In the genomic region with DNA sequence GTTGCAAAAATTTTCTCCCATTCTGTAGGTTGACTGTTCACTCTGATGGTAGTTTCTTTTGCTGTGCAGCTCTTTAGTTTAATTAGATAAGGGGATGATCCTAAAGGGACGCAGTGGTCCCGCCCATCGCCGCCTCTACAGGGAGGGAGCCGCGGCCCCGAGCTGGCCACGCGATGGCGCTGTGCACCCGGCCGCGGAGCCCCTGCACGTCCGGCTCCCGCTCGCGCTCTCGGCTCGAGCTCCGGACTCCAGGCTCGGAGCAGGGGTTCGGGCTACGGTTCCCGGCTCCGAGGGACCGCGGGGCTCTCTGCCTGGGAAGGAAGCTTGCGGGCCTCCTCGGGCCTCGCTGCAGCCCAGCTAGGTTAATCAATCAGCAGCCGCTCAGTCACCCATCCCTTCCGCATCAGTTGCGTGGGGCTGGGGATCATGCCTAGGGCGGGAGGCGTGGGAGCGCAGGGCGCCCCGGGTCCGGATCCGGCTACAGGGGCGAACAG, we compare ENCODE assay signal across 9 cellular contexts.
DNase-seq lines count a peak whose midpoint lies in the region; ATAC-seq lines count a peak whose summit lies in the region.
"Had no signal": no experiment of that assay in that cellular context is flagged by ENCODE, and none has a peak within 500 bp of the region (broad histone marks: within the 10 kb centered on the region; RNA-seq: fewer than 3 reads in every experiment).

No MANE protein-coding gene starts in this region.

- ATAC-seq in Right ventricle myocardium inferior = peak; percentile 96
- peak; percentile 98 for ATAC-seq in HG03432 (IDR thresholded peaks at IDR 0.05; ENCODE audit: unreplicated experiment)

- peak; percentile 88 for DNase-seq in Right ventricle myocardium inferior (ENCODE audit: missing footprints)
- DNase-seq in cardiac septum (ENCODE audit: low spot score) = no peak
- DNase-seq in activated CD4-positive, CD25-positive, alpha-beta regulatory T cell treated with anti-CD3 and anti-CD28 coated beads, Interleukin-2, amount 50 U/mL, for 16 hours (ENCODE audit: low read depth, low spot score) = peak; percentile 27
- DNase-seq in central memory CD4-positive, alpha-beta T cell = peak; percentile 31
- DNase-seq in kidney tubule cell (ENCODE audit: low spot score) = peak; percentile 71
- peak; percentile 65 for DNase-seq in stimulated activated CD4-positive, alpha-beta T cell treated with anti-CD3 and anti-CD28 coated beads, Interleukin-1b, Interleukin-23, amount 100 ng/mL, for 48 hours
- DNase-seq in NCI-H526 treated with DMSO at 0.1 percent for 48 hours (lab: John Stamatoyannopoulos, UW) = no peak
- DNase-seq: DND-41 had no signal

- intact Hi-C loops in Right ventricle myocardium inferior (cut with DNase I) (loop anchor here (1.0 kb wide), 1 partner anchor 785 kb away; no protein-coding TSS in a partner anchor), cardiac septum (cut with DNase I) (loop anchor here (5.0 kb wide), 1 partner anchor 658 kb away; no protein-coding TSS in a partner anchor)

Comparison
In these comparisons a context has a peak if more than half of its experiments do, and no peak if none do; other contexts are left out.
1. DNase-seq: peak in Right ventricle myocardium inferior (single experiment), activated CD4-positive, CD25-positive, alpha-beta regulatory T cell treated with anti-CD3 and anti-CD28 coated beads, Interleukin-2, amount 50 U/mL, for 16 hours (single experiment), central memory CD4-positive, alpha-beta T cell (single experiment), kidney tubule cell (single experiment) and stimulated activated CD4-positive, alpha-beta T cell treated with anti-CD3 and anti-CD28 coated beads, Interleukin-1b, Interleukin-23, amount 100 ng/mL, for 48 hours (single experiment); none in cardiac septum (single experiment) and NCI-H526 treated with DMSO at 0.1 percent for 48 hours (single experiment).